18 cellular contexts compared by ENCODE assay signal in the genomic region with DNA sequence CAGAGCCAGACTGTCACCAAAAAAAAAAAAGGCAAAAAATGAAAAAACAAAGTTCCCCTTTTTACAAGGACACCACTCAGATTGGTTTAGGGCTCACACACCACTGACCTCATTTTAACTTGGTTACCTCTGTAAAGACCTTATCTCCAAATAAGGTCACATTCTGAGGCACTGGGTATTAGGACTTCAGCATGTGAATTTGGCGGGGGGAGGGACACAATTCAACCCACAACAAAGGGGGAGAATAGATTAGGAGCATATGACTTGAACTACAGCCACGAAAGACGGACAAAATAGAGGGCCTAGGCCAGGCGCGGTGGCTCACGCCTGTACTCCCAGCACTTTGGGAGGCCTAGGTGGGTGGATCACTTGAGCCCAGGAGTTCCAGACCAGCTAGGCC.
"Had no signal": no experiment of that assay in that cellular context is flagged by ENCODE, and none has a peak within 500 bp of the region (broad histone marks: within the 10 kb centered on the region; RNA-seq: fewer than 3 reads in every experiment).

No MANE protein-coding gene starts in this region.

- H3K4me3 Mint-ChIP-seq: activated CD4-positive, alpha-beta T cell treated with anti-CD3 and anti-CD28 coated beads, Interleukin-2, amount 10 ng/mL, durations not matched to agents 7 days and 5 days; activated naive CD4-positive, alpha-beta T cell treated with anti-CD3 and anti-CD28 coated beads, Interleukin-2, amount 10 ng/mL, durations not matched to agents 7 days and 5 days; nephron progenitor cell; stimulated activated naive CD8-positive, alpha-beta T cell treated with anti-CD3 and anti-CD28 coated beads, Interleukin-15, amount 100 ng/mL, for 72 hours had no signal

- H3K27ac Mint-ChIP-seq: activated naive CD4-positive, alpha-beta T cell treated with anti-CD3 and anti-CD28 coated beads, Interleukin-2, amount 10 ng/mL, durations not matched to agents 7 days and 5 days; activated T-helper 2 cell treated with anti-CD3 and anti-CD28 coated beads, Interferon-gamma antibody, Interleukin-2, Interleukin-4, amounts not matched to agents 10 μg/mL and 5 μg/mL and 100 μg/mL, durations not matched to agents 14 hours and 24 hours and 36 hours; nephron progenitor cell; stimulated activated naive CD8-positive, alpha-beta T cell treated with anti-CD3 and anti-CD28 coated beads, Interleukin-15, amount 100 ng/mL, for 72 hours had no signal

- H3K9me3 Mint-ChIP-seq: activated CD4-positive, alpha-beta T cell treated with anti-CD3 and anti-CD28 coated beads, Interleukin-2, amount 10 ng/mL, durations not matched to agents 7 days and 5 days; activated naive CD4-positive, alpha-beta T cell treated with anti-CD3 and anti-CD28 coated beads, Interleukin-2, amount 10 ng/mL, durations not matched to agents 7 days and 5 days; activated T-helper 2 cell treated with anti-CD3 and anti-CD28 coated beads, Interferon-gamma antibody, Interleukin-2, Interleukin-4, amounts not matched to agents 10 μg/mL and 5 μg/mL and 100 μg/mL, durations not matched to agents 14 hours and 24 hours and 36 hours; stimulated activated naive CD8-positive, alpha-beta T cell treated with anti-CD3 and anti-CD28 coated beads, Interleukin-15, amount 100 ng/mL, for 72 hours had no signal

- H3K9me3 ChIP-seq: adrenal gland, colonic mucosa, heart left ventricle, left lung, testis, upper lobe of right lung had no signal

- H3K36me3 ChIP-seq: adrenal gland, colonic mucosa, heart left ventricle, left lung, upper lobe of right lung had no signal

- H3K27ac ChIP-seq: adrenal gland, colonic mucosa, foreskin keratinocyte, heart left ventricle, left lung, testis, upper lobe of right lung had no signal

- H3K27me3 ChIP-seq: adrenal gland, colonic mucosa, foreskin keratinocyte, heart left ventricle, left lung, testis, upper lobe of right lung had no signal

- H3K4me3 ChIP-seq: adrenal gland, colonic mucosa, heart left ventricle, left lung, testis, upper lobe of right lung had no signal

- H3K4me1 ChIP-seq: adrenal gland, colonic mucosa, foreskin keratinocyte, heart left ventricle, left lung, testis, upper lobe of right lung had no signal

- H3K27me3 Mint-ChIP-seq: activated CD4-positive, alpha-beta T cell treated with anti-CD3 and anti-CD28 coated beads, Interleukin-2, amount 10 ng/mL, durations not matched to agents 7 days and 5 days; stimulated activated naive CD8-positive, alpha-beta T cell treated with anti-CD3 and anti-CD28 coated beads, Interleukin-15, amount 100 ng/mL, for 72 hours had no signal

- DNase-seq: activated CD4-positive, alpha-beta T cell treated with anti-CD3 and anti-CD28 coated beads, Interleukin-2, amount 10 ng/mL, durations not matched to agents 7 days and 5 days; activated CD4-positive, CD25-positive, alpha-beta regulatory T cell; activated naive CD4-positive, alpha-beta T cell treated with anti-CD3 and anti-CD28 coated beads, Interleukin-2, amount 10 ng/mL, durations not matched to agents 7 days and 5 days; activated T-cell treated with anti-CD3 and anti-CD28 coated beads for 4 hours; adrenal gland; colonic mucosa; foreskin keratinocyte; heart left ventricle; islet precursor cell; left lung; nephron progenitor cell; stimulated activated CD4-positive, alpha-beta T cell treated with anti-CD3 and anti-CD28 coated beads, Interleukin-4, amount 100 ng/mL, for 1 hour; stimulated activated CD8-positive, alpha-beta memory T cell treated with anti-CD3 and anti-CD28 coated beads, Interleukin-4, amount 100 ng/mL, for 48 hours; stimulated activated naive CD8-positive, alpha-beta T cell treated with anti-CD3 and anti-CD28 coated beads, Interleukin-15, amount 100 ng/mL, for 72 hours; T1000; testis; upper lobe of right lung had no signal

- H3K4me1 Mint-ChIP-seq: activated CD4-positive, alpha-beta T cell treated with anti-CD3 and anti-CD28 coated beads, Interleukin-2, amount 10 ng/mL, durations not matched to agents 7 days and 5 days; activated naive CD4-positive, alpha-beta T cell treated with anti-CD3 and anti-CD28 coated beads, Interleukin-2, amount 10 ng/mL, durations not matched to agents 7 days and 5 days; nephron progenitor cell; stimulated activated naive CD8-positive, alpha-beta T cell treated with anti-CD3 and anti-CD28 coated beads, Interleukin-15, amount 100 ng/mL, for 72 hours had no signal

- ATAC-seq: foreskin keratinocyte; heart left ventricle; left lung; stimulated activated naive CD8-positive, alpha-beta T cell treated with anti-CD3 and anti-CD28 coated beads, Interleukin-15, amount 100 ng/mL, for 72 hours; upper lobe of right lung had no signal

- H3K36me3 Mint-ChIP-seq: activated naive CD4-positive, alpha-beta T cell treated with anti-CD3 and anti-CD28 coated beads, Interleukin-2, amount 10 ng/mL, durations not matched to agents 7 days and 5 days had no signal
